Comparison of ENCODE assay signal across 17 cellular contexts in genomic region chr14:39680777-39681176, GRCh38.
A peak's percentile ranks its signal among the peaks of the same experiment; 100 is the strongest.
DNase-seq lines count a peak whose midpoint lies in the region; ATAC-seq and TF ChIP-seq lines count a peak whose summit lies in the region.
"Had no signal": no experiment of that assay in that cellular context is flagged by ENCODE, and none has a peak within 500 bp of the region (broad histone marks: within the 10 kb centered on the region; RNA-seq: fewer than 3 reads in every experiment).

No MANE protein-coding gene starts in this region.

- H3K27ac Mint-ChIP-seq in mesothelial cell of epicardium, result no peak overlapping the region

- no peaks in the 10 kb centered on the region for H3K79me2 ChIP-seq in mammary epithelial cell (ENCODE audit: insufficient read depth, low read length)

- H3K36me3 Mint-ChIP-seq in mesothelial cell of epicardium, result no peaks in the 10 kb centered on the region

- no peaks in the 10 kb centered on the region for H3K27me3 ChIP-seq in mammary epithelial cell (ENCODE audit: insufficient read depth, low read length)
- H3K27me3 ChIP-seq in right lobe of liver, result no peaks in the 10 kb centered on the region
- H3K27me3 ChIP-seq: Peyer's patch had no signal

- H4K20me1 ChIP-seq in mammary epithelial cell (ENCODE audit: insufficient read depth, low read length), result no peaks in the 10 kb centered on the region

- no peak for DNase-seq in mammary epithelial cell
- DNase-seq in occipital lobe (lab: John Stamatoyannopoulos, UW), result no peak
- DNase-seq in right lobe of liver, result no peak
- DNase-seq in mesothelial cell of epicardium (ENCODE audit: low spot score in 2 of 2, unreplicated experiment in 2 of 2), result no peak
- DNase-seq: H7; head of caudate nucleus; KG1; mesendoderm; NCI-H2081 treated with DMSO at 0.1 percent for 48 hours; Peyer's patch; stimulated activated CD4-positive, alpha-beta T cell treated with anti-CD3 and anti-CD28 coated beads, Interleukin-4, amount 100 ng/mL, for 4 hours had no signal

- H3K4me3 Mint-ChIP-seq in mesothelial cell of epicardium, result no peak overlapping the region

- dilution Hi-C loops in mammary epithelial cell (cut with HindIII; ENCODE audit: low sequenced_read_pairs), result no loop called here

- ATAC-seq in GM18502 (IDR thresholded peaks at IDR 0.05; ENCODE audit: poor library complexity, unreplicated experiment), result peak; percentile 98
- peak; percentile 81 for ATAC-seq in GM19455 (IDR thresholded peaks at IDR 0.05; ENCODE audit: unreplicated experiment)
- ATAC-seq in HG02840 (IDR thresholded peaks at IDR 0.05; ENCODE audit: low FRiP score, unreplicated experiment), result peak; percentile 82
- peak; percentile 87 for ATAC-seq in HG03460 (IDR thresholded peaks at IDR 0.05; ENCODE audit: unreplicated experiment)
- ATAC-seq in right lobe of liver, result no peak

- H3K9ac ChIP-seq in mammary epithelial cell (ENCODE audit: insufficient read depth, low read length), result no peak overlapping the region

- H3K4me3 ChIP-seq in mammary epithelial cell (replicated peaks in 1 of 3; ENCODE audit: insufficient read depth in 1 of 3, low read depth in 2 of 3, low read length in 3 of 3), result no peak overlapping the region
- H3K4me3 ChIP-seq in right lobe of liver, result no peak overlapping the region
- H3K4me3 ChIP-seq: Peyer's patch, prostate gland had no signal

- intact Hi-C loops in mammary epithelial cell (cut with micrococcal nuclease) (no loop called here), right lobe of liver (cut with DNase I) (no loop called here)

- H3K4me2 ChIP-seq in mammary epithelial cell (ENCODE audit: insufficient read depth, low read depth, low read length), result no peak overlapping the region

- no peaks in the 10 kb centered on the region for H3K9me3 Mint-ChIP-seq in mesothelial cell of epicardium

- H3K4me1 ChIP-seq in mammary epithelial cell (ENCODE audit: insufficient read depth, low read length), result no peaks in the 10 kb centered on the region
- H3K4me1 ChIP-seq in right lobe of liver, result no peaks in the 10 kb centered on the region
- H3K4me1 ChIP-seq: Peyer's patch, prostate gland had no signal

- H2AFZ ChIP-seq in mammary epithelial cell (ENCODE audit: low read depth, low read length), result no peak overlapping the region

- no TSS peak for BruUV-seq in mammary epithelial cell (replicated peaks; lab: Mats Ljungman, UMichigan)

- no peaks in the 10 kb centered on the region for H3K27me3 Mint-ChIP-seq in mesothelial cell of epicardium (ENCODE audit: low read depth)

- TF ChIP-seq POLR2A in right lobe of liver (IDR thresholded peaks at IDR 0.05), result no peak

- H3K4me1 Mint-ChIP-seq in mesothelial cell of epicardium, result peaks cover 23% of the 10 kb centered on the region

- no peak overlapping the region for H3K27ac ChIP-seq in mammary epithelial cell (ENCODE audit: insufficient read depth, low read depth, low read length)
- no peak overlapping the region for H3K27ac ChIP-seq in right lobe of liver
- H3K27ac ChIP-seq: Peyer's patch, prostate gland, VCaP had no signal

- CTCF ChIA-PET in mammary epithelial cell (lab: Charles Lee; ENCODE audit: low non-redundant PET), result no interaction called here

- in situ Hi-C loops in mammary epithelial cell (cut with MboI; ENCODE audit: low sequenced_read_pairs in 2 of 2), result no loop called here

- H3K9me3 ChIP-seq in mammary epithelial cell (replicated peaks; ENCODE audit: insufficient read depth, low read length) (peaks cover 16% of the 10 kb centered on the region), right lobe of liver (no peaks in the 10 kb centered on the region)
- H3K9me3 ChIP-seq: Peyer's patch, prostate gland had no signal

- H3K36me3 ChIP-seq in mammary epithelial cell (ENCODE audit: insufficient read depth, low read length) (no peaks in the 10 kb centered on the region), right lobe of liver (no peaks in the 10 kb centered on the region)
- H3K36me3 ChIP-seq: Peyer's patch, prostate gland had no signal

- TF ChIP-seq CTCF in mammary epithelial cell (conservative IDR thresholded peaks at IDR 0.05 in 1 of 2, IDR thresholded peaks at IDR 0.05 in 1 of 2; ENCODE audit: extremely low read depth in 1 of 2, insufficient read depth in 1 of 2, low read depth in 1 of 2, low read length in 2 of 2), result no peak
- TF ChIP-seq CTCF in right lobe of liver (IDR thresholded peaks at IDR 0.05), result no peak
- TF ChIP-seq CTCF in mesothelial cell of epicardium (IDR thresholded peaks at IDR 0.05; ENCODE audit: unreplicated experiment), result no peak

Comparison
In these comparisons a context has a peak if more than half of its experiments do, and no peak if none do; other contexts are left out.
1. ATAC-seq: peak in GM18502 (single experiment), GM19455 (single experiment), HG02840 (single experiment) and HG03460 (single experiment); none in right lobe of liver (0 of 4).